ENCODE assay signal across 1 cellular context in genomic region chr19:52897149-52897935, GRCh38.
TF ChIP-seq lines count a peak whose summit lies in the region.

Gene ZNF320, minus strand, starts transcription at chr19:52897635. Its CDS starts 7,380 bp downstream, at chr19:52890255.

TF ChIP-seq in K562, 482 proteins besides CTCF, POLR2A, EP300 and RAD21 (continued from another document and continues in another):
- TF ChIP-seq PTRF (tag; IDR thresholded peaks at IDR 0.05) (no peak), ZNF143 (CRISPR knock-in tag; IDR thresholded peaks at IDR 0.05) (no peak), HMGN3 (IDR thresholded peaks at IDR 0.05; ENCODE audit: borderline replicate concordance, extremely low read depth, insufficient read length, low read depth, low read length) (no peak), ZNF766 (CRISPR knock-in tag; conservative IDR thresholded peaks at IDR 0.05) (no peak), ZNF408 (CRISPR knock-in tag; IDR thresholded peaks at IDR 0.05; ENCODE audit: low read depth) (no peak), MXD1 (CRISPR knock-in tag; IDR thresholded peaks at IDR 0.05; ENCODE audit: borderline replicate concordance, poor library complexity, severe bottlenecking) (no peak), NR2F6 (CRISPR knock-in tag; IDR thresholded peaks at IDR 0.05) (no peak), TARDBP (IDR thresholded peaks at IDR 0.05) (no peak), TGIF2 (CRISPR knock-in tag; IDR thresholded peaks at IDR 0.05) (no peak), PHB (CRISPR knock-in tag; IDR thresholded peaks at IDR 0.05) (no peak), ILF3 (IDR thresholded peaks at IDR 0.05; ENCODE audit: borderline replicate concordance) (no peak), SMC3 (conservative IDR thresholded peaks at IDR 0.05; ENCODE audit: insufficient read depth, low read depth, low read length) (no peak), ZNF75A (CRISPR knock-in tag; IDR thresholded peaks at IDR 0.05) (no peak), HOXB6 (CRISPR knock-in tag; IDR thresholded peaks at IDR 0.05; ENCODE audit: borderline replicate concordance) (no peak), ZC3H8 (IDR thresholded peaks at IDR 0.05) (no peak), E2F1 (CRISPR knock-in tag; IDR thresholded peaks at IDR 0.05) (peak; percentile 67; the same call in 1 of the 2 replicates), ZNF431 (CRISPR knock-in tag; IDR thresholded peaks at IDR 0.05) (no peak), ZBED1 (IDR thresholded peaks at IDR 0.05) (no peak), STAG1 (CRISPR knock-in tag; IDR thresholded peaks at IDR 0.05; ENCODE audit: borderline replicate concordance) (no peak), RBM34 (IDR thresholded peaks at IDR 0.05; ENCODE audit: borderline replicate concordance, insufficient read depth, low read length) (no peak), ZNF274 (IDR thresholded peaks at IDR 0.05; ENCODE audit: borderline replicate concordance, low read depth, low read length) (no peak), ZNF24 (IDR thresholded peaks at IDR 0.05) (no peak), FOS (IDR thresholded peaks at IDR 0.05; ENCODE audit: extremely low read depth, insufficient read length) (no peak), ZNF717 (CRISPR knock-in tag; IDR thresholded peaks at IDR 0.05) (no peak), WHSC1 (IDR thresholded peaks at IDR 0.05; ENCODE audit: low read length) (no peak), AFF1 (IDR thresholded peaks at IDR 0.05; ENCODE audit: low read depth in 1 of 2, partially characterized antibody in 2 of 2) (peak in 1 of 2 experiments; percentile 22), ZKSCAN1 (IDR thresholded peaks at IDR 0.05; ENCODE audit: low read depth, low read length) (no peak), POLR3A (IDR thresholded peaks at IDR 0.05; ENCODE audit: borderline replicate concordance, extremely low read depth, insufficient read depth, insufficient read length) (no peak), TCFL5 (CRISPR knock-in tag; conservative IDR thresholded peaks at IDR 0.05) (no peak), ZNF644 (tag; IDR thresholded peaks at IDR 0.05; ENCODE audit: low read depth) (no peak), RFX1 (IDR thresholded peaks at IDR 0.05) (no peak), ESRRB (CRISPR knock-in tag; IDR thresholded peaks at IDR 0.05; ENCODE audit: borderline replicate concordance) (no peak), LEF1 (IDR thresholded peaks at IDR 0.05) (0 out of 2 replicates have a peak, but pooled peaks have one; percentile 22), SMAD2 (IDR thresholded peaks at IDR 0.05; ENCODE audit: low read depth, low read length) (no peak), ZNF785 (CRISPR knock-in tag; IDR thresholded peaks at IDR 0.05) (no peak), SMARCC2 (IDR thresholded peaks at IDR 0.05; ENCODE audit: low read depth) (no peak), PRPF4 (IDR thresholded peaks at IDR 0.05; ENCODE audit: insufficient read depth, low read depth, low read length, poor library complexity, severe bottlenecking) (no peak), CREBBP (IDR thresholded peaks at IDR 0.05; ENCODE audit: low read depth, low read length) (no peak), EZH2 (IDR thresholded peaks at IDR 0.05; ENCODE audit: borderline replicate concordance, low read depth, low read length) (no peak), CBFA2T3 (IDR thresholded peaks at IDR 0.05) (no peak), HDAC2 (IDR thresholded peaks at IDR 0.05) (no peak), ZNF134 (CRISPR knock-in tag; conservative IDR thresholded peaks at IDR 0.05) (no peak), CSDE1 (IDR thresholded peaks at IDR 0.05) (no peak), ZNF280A (IDR thresholded peaks at IDR 0.05; ENCODE audit: low read depth, partially characterized antibody) (no peak), RBM39 (optimal IDR thresholded peaks at IDR 0.05; ENCODE audit: low read depth, low read length) (no peak)
- TF ChIP-seq, protein P1, sequence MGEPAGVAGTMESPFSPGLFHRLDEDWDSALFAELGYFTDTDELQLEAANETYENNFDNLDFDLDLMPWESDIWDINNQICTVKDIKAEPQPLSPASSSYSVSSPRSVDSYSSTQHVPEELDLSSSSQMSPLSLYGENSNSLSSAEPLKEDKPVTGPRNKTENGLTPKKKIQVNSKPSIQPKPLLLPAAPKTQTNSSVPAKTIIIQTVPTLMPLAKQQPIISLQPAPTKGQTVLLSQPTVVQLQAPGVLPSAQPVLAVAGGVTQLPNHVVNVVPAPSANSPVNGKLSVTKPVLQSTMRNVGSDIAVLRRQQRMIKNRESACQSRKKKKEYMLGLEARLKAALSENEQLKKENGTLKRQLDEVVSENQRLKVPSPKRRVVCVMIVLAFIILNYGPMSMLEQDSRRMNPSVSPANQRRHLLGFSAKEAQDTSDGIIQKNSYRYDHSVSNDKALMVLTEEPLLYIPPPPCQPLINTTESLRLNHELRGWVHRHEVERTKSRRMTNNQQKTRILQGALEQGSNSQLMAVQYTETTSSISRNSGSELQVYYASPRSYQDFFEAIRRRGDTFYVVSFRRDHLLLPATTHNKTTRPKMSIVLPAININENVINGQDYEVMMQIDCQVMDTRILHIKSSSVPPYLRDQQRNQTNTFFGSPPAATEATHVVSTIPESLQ (CRISPR knock-in tag; IDR thresholded peaks at IDR 0.05), result no peak
- TF ChIP-seq, protein P2, sequence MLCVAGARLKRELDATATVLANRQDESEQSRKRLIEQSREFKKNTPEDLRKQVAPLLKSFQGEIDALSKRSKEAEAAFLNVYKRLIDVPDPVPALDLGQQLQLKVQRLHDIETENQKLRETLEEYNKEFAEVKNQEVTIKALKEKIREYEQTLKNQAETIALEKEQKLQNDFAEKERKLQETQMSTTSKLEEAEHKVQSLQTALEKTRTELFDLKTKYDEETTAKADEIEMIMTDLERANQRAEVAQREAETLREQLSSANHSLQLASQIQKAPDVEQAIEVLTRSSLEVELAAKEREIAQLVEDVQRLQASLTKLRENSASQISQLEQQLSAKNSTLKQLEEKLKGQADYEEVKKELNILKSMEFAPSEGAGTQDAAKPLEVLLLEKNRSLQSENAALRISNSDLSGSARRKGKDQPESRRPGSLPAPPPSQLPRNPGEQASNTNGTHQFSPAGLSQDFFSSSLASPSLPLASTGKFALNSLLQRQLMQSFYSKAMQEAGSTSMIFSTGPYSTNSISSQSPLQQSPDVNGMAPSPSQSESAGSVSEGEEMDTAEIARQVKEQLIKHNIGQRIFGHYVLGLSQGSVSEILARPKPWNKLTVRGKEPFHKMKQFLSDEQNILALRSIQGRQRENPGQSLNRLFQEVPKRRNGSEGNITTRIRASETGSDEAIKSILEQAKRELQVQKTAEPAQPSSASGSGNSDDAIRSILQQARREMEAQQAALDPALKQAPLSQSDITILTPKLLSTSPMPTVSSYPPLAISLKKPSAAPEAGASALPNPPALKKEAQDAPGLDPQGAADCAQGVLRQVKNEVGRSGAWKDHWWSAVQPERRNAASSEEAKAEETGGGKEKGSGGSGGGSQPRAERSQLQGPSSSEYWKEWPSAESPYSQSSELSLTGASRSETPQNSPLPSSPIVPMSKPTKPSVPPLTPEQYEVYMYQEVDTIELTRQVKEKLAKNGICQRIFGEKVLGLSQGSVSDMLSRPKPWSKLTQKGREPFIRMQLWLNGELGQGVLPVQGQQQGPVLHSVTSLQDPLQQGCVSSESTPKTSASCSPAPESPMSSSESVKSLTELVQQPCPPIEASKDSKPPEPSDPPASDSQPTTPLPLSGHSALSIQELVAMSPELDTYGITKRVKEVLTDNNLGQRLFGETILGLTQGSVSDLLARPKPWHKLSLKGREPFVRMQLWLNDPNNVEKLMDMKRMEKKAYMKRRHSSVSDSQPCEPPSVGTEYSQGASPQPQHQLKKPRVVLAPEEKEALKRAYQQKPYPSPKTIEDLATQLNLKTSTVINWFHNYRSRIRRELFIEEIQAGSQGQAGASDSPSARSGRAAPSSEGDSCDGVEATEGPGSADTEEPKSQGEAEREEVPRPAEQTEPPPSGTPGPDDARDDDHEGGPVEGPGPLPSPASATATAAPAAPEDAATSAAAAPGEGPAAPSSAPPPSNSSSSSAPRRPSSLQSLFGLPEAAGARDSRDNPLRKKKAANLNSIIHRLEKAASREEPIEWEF (CRISPR knock-in tag; IDR thresholded peaks at IDR 0.05), result no peak
- TF ChIP-seq, protein P3, sequence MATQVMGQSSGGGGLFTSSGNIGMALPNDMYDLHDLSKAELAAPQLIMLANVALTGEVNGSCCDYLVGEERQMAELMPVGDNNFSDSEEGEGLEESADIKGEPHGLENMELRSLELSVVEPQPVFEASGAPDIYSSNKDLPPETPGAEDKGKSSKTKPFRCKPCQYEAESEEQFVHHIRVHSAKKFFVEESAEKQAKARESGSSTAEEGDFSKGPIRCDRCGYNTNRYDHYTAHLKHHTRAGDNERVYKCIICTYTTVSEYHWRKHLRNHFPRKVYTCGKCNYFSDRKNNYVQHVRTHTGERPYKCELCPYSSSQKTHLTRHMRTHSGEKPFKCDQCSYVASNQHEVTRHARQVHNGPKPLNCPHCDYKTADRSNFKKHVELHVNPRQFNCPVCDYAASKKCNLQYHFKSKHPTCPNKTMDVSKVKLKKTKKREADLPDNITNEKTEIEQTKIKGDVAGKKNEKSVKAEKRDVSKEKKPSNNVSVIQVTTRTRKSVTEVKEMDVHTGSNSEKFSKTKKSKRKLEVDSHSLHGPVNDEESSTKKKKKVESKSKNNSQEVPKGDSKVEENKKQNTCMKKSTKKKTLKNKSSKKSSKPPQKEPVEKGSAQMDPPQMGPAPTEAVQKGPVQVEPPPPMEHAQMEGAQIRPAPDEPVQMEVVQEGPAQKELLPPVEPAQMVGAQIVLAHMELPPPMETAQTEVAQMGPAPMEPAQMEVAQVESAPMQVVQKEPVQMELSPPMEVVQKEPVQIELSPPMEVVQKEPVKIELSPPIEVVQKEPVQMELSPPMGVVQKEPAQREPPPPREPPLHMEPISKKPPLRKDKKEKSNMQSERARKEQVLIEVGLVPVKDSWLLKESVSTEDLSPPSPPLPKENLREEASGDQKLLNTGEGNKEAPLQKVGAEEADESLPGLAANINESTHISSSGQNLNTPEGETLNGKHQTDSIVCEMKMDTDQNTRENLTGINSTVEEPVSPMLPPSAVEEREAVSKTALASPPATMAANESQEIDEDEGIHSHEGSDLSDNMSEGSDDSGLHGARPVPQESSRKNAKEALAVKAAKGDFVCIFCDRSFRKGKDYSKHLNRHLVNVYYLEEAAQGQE (CRISPR knock-in tag; IDR thresholded peaks at IDR 0.05; ENCODE audit: low read depth), result no peak
